In genomic region chr13:82356667-82357066, GRCh38 we compare ENCODE assay signal across 13 cellular contexts.
DNase-seq lines count a peak whose midpoint lies in the region; ATAC-seq, FAIRE-seq and TF ChIP-seq lines count a peak whose summit lies in the region.
"Had no signal": no experiment of that assay in that cellular context is flagged by ENCODE, and none has a peak within 500 bp of the region (broad histone marks: within the 10 kb centered on the region; RNA-seq: fewer than 3 reads in every experiment).

No MANE protein-coding gene starts in this region.

- DNase-seq in DMS 273 (lab: John Stamatoyannopoulos, UW; ENCODE audit: unreplicated experiment) (peak; percentile 2), DMS 273 treated with DMSO at 0.1 percent for 48 hours (lab: John Stamatoyannopoulos, UW) (no peak), NB4 (ENCODE audit: low read depth) (peak; percentile 8), osteocyte (ENCODE audit: extremely low spot score, unreplicated experiment) (no peak), omental fat pad (ENCODE audit: low spot score) (no peak), NCI-H128 (lab: John Stamatoyannopoulos, UW; ENCODE audit: unreplicated experiment) (no peak)
- no peak for DNase-seq in stimulated activated naive CD4-positive, alpha-beta T cell (lab: John Stamatoyannopoulos, UW)
- DNase-seq: esophagus squamous epithelium, kidney glomerular epithelial cell, NCI-H1930 had no signal

- TF ChIP-seq CTCF in NB4 (IDR thresholded peaks at IDR 0.05; ENCODE audit: low read depth, low read length) (no peak), osteocyte (IDR thresholded peaks at IDR 0.05) (peak; percentile 51), omental fat pad (IDR thresholded peaks at IDR 0.05) (no peak)

- H3K4me3 ChIP-seq in NB4 (ENCODE audit: low read depth, low read length), result no peak overlapping the region
- H3K4me3 ChIP-seq: esophagus squamous epithelium had no signal

- H3K4me1 Mint-ChIP-seq in osteocyte (ENCODE audit: unreplicated experiment), result no peaks in the 10 kb centered on the region

- H3K27me3 Mint-ChIP-seq in osteocyte (ENCODE audit: unreplicated experiment), result no peaks in the 10 kb centered on the region

- no peaks in the 10 kb centered on the region for H3K36me3 Mint-ChIP-seq in osteocyte (ENCODE audit: unreplicated experiment)

- H3K4me3 Mint-ChIP-seq in osteocyte (ENCODE audit: unreplicated experiment), result no peak overlapping the region

- no peak for TF ChIP-seq POLR2A in NB4 (IDR thresholded peaks at IDR 0.05; ENCODE audit: extremely low read depth, insufficient read length)

- peak; percentile 36 for FAIRE-seq in colon (lab: Jason Lieb, UNC)
- FAIRE-seq: HTR-8/SVneo had no signal

- no peak for ATAC-seq in omental fat pad (ENCODE audit: low FRiP score)
- ATAC-seq: activated CD4-positive, CD25-positive, alpha-beta regulatory T cell treated with anti-CD3 and anti-CD28 coated beads, Interleukin-2, amount 50 U/mL, for 24 hours had no signal

- no peaks in the 10 kb centered on the region for H3K9me3 Mint-ChIP-seq in osteocyte (ENCODE audit: unreplicated experiment)

- no peak overlapping the region for H3K27ac Mint-ChIP-seq in osteocyte (ENCODE audit: unreplicated experiment)

Comparison
In these comparisons a context has a peak if more than half of its experiments do, and no peak if none do; other contexts are left out.
1. DNase-seq: peak in DMS 273 (single experiment) and NB4 (single experiment); none in DMS 273 treated with DMSO at 0.1 percent for 48 hours (single experiment), osteocyte (single experiment), omental fat pad (single experiment), stimulated activated naive CD4-positive, alpha-beta T cell (0 of 6) and NCI-H128 (single experiment).